ENCODE assay signal across 23 cellular contexts in genomic region chr10:123394382-123394781, GRCh38.
"Had no signal": no experiment of that assay in that cellular context is flagged by ENCODE, and none has a peak within 500 bp of the region (broad histone marks: within the 10 kb centered on the region; RNA-seq: fewer than 3 reads in every experiment).

No MANE protein-coding gene starts in this region.

- H3K9ac ChIP-seq: SK-N-SH had no signal

- H3K9me3 ChIP-seq: SK-N-SH had no signal

- ATAC-seq: Panc1, PC-3, T-cell had no signal

- H3K4me2 ChIP-seq: SK-N-SH had no signal

- H3K27ac ChIP-seq: RWPE1 had no signal

- DNase-seq: KBM-7, MV-4-11, NCI-H1048, NCI-H1105, NCI-H1417, NCI-H1436 treated with DMSO at 0.1 percent for 48 hours, NCI-H187, NCI-H2029, NCI-H2081 treated with DMSO at 0.1 percent for 48 hours, NCI-H2171, NCI-H226, NCI-H446, NCI-H510A, NCI-H524 treated with DMSO at 0.1 percent for 48 hours, NCI-H69, NCI-H774, PC-3, SHP77, SK-N-SH, SW 1271, T-cell had no signal
